8 cellular contexts compared by ENCODE assay signal in the genomic region with DNA sequence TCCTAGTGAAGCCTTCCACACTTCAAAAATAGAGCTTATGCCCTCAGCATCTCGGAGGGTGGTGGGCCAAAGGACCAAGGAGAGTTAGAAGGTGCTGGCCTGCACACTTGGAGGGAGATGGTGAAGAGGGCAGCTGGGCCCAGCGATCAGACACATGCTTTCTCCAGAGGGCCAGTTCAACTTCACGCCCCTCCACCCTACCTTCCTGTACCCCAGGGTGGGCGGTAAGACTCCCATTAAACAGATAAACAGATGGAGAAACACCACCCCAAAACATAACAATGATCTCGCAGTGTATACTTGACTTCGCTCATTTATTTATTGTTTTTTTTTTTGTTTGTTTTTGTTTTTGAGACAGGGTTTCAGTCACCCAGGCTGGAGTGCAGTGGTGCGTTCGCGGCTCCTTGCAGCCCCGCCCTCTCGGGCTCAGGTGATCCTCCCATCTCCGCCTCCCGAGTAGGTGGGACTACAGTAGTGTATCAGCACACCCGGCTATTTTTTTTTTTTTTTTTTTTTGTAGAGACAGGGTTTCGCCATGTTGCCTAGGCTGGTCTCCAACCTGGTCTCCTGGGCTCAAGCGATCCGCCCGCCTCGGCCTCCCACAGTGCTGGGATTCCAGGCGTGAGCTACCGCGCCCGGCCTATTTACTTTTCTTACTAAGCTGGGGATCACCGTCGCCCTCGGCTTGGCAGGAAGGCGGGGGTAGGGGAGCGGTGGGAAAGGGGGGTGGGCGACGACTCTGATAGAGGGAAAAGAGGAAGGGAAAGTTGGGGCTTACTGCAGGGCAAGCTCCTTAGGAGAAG. TPM values are rescaled to one million over a fixed set of nuclear protein-coding genes. Genes with fewer than 3 reads are reported as not detected.
DNase-seq lines count a peak whose midpoint lies in the region; ATAC-seq, FAIRE-seq and TF ChIP-seq lines count a peak whose summit lies in the region.

No MANE protein-coding gene starts in this region.

- CTCF ChIA-PET in HCT116 (lab: Charles Lee): interaction anchor here (0.6 to 2.7 kb wide), 7 partner anchors 9 to 280 kb away, joined by 3 to 16 read pairs (median 3); no protein-coding TSS in a partner anchor

- H4K20me1 ChIP-seq in HCT116 (ENCODE audit: insufficient read depth) (no peaks in the 10 kb centered on the region), astrocyte (ENCODE audit: insufficient read depth, low read length) (no peaks in the 10 kb centered on the region)

- H3K4me3 Mint-ChIP-seq in T-helper 2 cell treated with Interferon-gamma antibody and Interleukin-4, amounts not matched to agents 5 μg/mL and 100 μg/mL, for 36 hours: peak overlapping the region; percentile 92
- H3K4me3 Mint-ChIP-seq in astrocyte (ENCODE audit: unreplicated experiment): peak overlapping the region; percentile 92

- H3K9me3 ChIP-seq in HCT116 (ENCODE audit: control insufficient read depth in 1 of 2, insufficient read depth in 1 of 2, low read depth in 1 of 2, low read length in 2 of 2): no peaks in the 10 kb centered on the region
- no peaks in the 10 kb centered on the region for H3K9me3 ChIP-seq in astrocyte (ENCODE audit: insufficient read depth, low read depth, low read length)
- H3K9me3 ChIP-seq in iPS-20b (ENCODE audit: insufficient read depth, low read depth, low read length): no peaks in the 10 kb centered on the region

- DNase-seq in Daoy (ENCODE audit: low read depth) (peak; percentile 70), HCT116 (ENCODE audit: low read depth, low spot score) (peak; percentile 84), NCI-H1417 treated with DMSO at 0.1 percent for 48 hours (lab: John Stamatoyannopoulos, UW) (peak; percentile 17), astrocyte (ENCODE audit: low read depth) (no peak)
- DNase-seq in T-helper 2 cell treated with Interferon-gamma antibody and Interleukin-4, amounts not matched to agents 5 μg/mL and 100 μg/mL, for 36 hours (ENCODE audit: low spot score): peak; percentile 81
- peak; percentile 59 to 83 for DNase-seq in stimulated activated CD4-positive, alpha-beta T cell treated with anti-CD3 and anti-CD28 coated beads, Interleukin-12 subunit alpha, Interleukin-12 subunit beta, amount 100 ng/mL, for 24 hours (ENCODE audit: low read depth in 2 of 2)

- BruUV-seq in HCT116 (replicated peaks; lab: Mats Ljungman, UMichigan): no TSS peak

- TF ChIP-seq CTCF in HCT116 (IDR thresholded peaks at IDR 0.05 in 2 of 3, conservative IDR thresholded peaks at IDR 0.05 in 1 of 3; ENCODE audit: borderline replicate concordance in 1 of 3, insufficient read depth in 1 of 3, low read depth in 2 of 3, low read length in 2 of 3): no peak
- no peak for TF ChIP-seq CTCF in astrocyte (IDR thresholded peaks at IDR 0.05; ENCODE audit: insufficient read depth, low read depth, low read length)

- RAD21 ChIA-PET in HCT116 (lab: Charles Lee; ENCODE audit: low non-redundant PET in 1 of 2, low total read pairs in 2 of 2, uncharacterized antibody in 2 of 2, unreplicated experiment in 2 of 2): no interaction called here

- peak overlapping the region; percentile 98 for H3K4me2 ChIP-seq in HCT116 (ENCODE audit: low read length)
- peak overlapping the region; percentile 99 for H3K4me2 ChIP-seq in astrocyte (ENCODE audit: low read length)

- H3K36me3 ChIP-seq in HCT116 (ENCODE audit: control insufficient read depth in 1 of 2, insufficient read depth in 2 of 2, low read length in 2 of 2) (0 out of 4 replicates have a peak, but pooled peaks cover 0 to 10% of the 10 kb centered on the region in 2 experiments), astrocyte (ENCODE audit: insufficient read depth, low read length) (no peaks in the 10 kb centered on the region), iPS-20b (ENCODE audit: insufficient read depth, low read depth, low read length) (peaks cover 13% of the 10 kb centered on the region)

- H3K4me1 Mint-ChIP-seq in T-helper 2 cell treated with Interferon-gamma antibody and Interleukin-4, amounts not matched to agents 5 μg/mL and 100 μg/mL, for 36 hours (ENCODE audit: low read depth): peaks cover 22% of the 10 kb centered on the region
- H3K4me1 Mint-ChIP-seq in astrocyte (ENCODE audit: low read depth, unreplicated experiment): peaks cover 15% of the 10 kb centered on the region

- POLR2A ChIA-PET in HCT116 (lab: Charles Lee): interaction anchor here (1.1 to 6.1 kb wide), 4 partner anchors 9 to 28 kb away, joined by 8 to 39 read pairs (median 29); partner anchors contain the start of genes CUEDC2 and FBXL15

- TF ChIP-seq RAD21 in HCT116 (IDR thresholded peaks at IDR 0.05; ENCODE audit: low read depth): no peak

- TF ChIP-seq POLR2A in HCT116 (IDR thresholded peaks at IDR 0.05; ENCODE audit: borderline replicate concordance, extremely low read depth, insufficient read depth, insufficient read length): no peak

- H3K27me3 ChIP-seq in HCT116 (ENCODE audit: insufficient read depth, low read length): no peaks in the 10 kb centered on the region
- no peaks in the 10 kb centered on the region for H3K27me3 ChIP-seq in astrocyte (ENCODE audit: insufficient read depth, low read length)
- H3K27me3 ChIP-seq in iPS-20b (ENCODE audit: insufficient read depth, low read length): no peaks in the 10 kb centered on the region

- H3K79me2 ChIP-seq in HCT116 (ENCODE audit: insufficient read depth, low read length) (peaks cover 35% of the 10 kb centered on the region), astrocyte (ENCODE audit: insufficient read depth, low read length) (no peaks in the 10 kb centered on the region)

- H3K27ac Mint-ChIP-seq in T-helper 2 cell treated with Interferon-gamma antibody and Interleukin-4, amounts not matched to agents 5 μg/mL and 100 μg/mL, for 36 hours: peak overlapping the region; percentile 86
- peak overlapping the region; percentile 53 for H3K27ac Mint-ChIP-seq in astrocyte (ENCODE audit: unreplicated experiment)

- no peaks in the 10 kb centered on the region for H3K9me2 ChIP-seq in HCT116 (ENCODE audit: insufficient read depth)

- no peaks in the 10 kb centered on the region for H3K27me3 Mint-ChIP-seq in T-helper 2 cell treated with Interferon-gamma antibody and Interleukin-4, amounts not matched to agents 5 μg/mL and 100 μg/mL, for 36 hours (ENCODE audit: low read depth)
- H3K27me3 Mint-ChIP-seq in astrocyte (ENCODE audit: low read depth, unreplicated experiment): no peaks in the 10 kb centered on the region

- H3K9ac ChIP-seq in HCT116 (ENCODE audit: low read length): peak overlapping the region; percentile 97
- peak overlapping the region; percentile 74 for H3K9ac ChIP-seq in astrocyte (ENCODE audit: low read length)
- peak overlapping the region; percentile 93 for H3K9ac ChIP-seq in iPS-20b (ENCODE audit: low read depth, low read length)

- peak overlapping the region; percentile 98 for H3K27ac ChIP-seq in HCT116 (ENCODE audit: low read depth, low read length)
- no peak overlapping the region for H3K27ac ChIP-seq in astrocyte (ENCODE audit: low read depth, low read length)
- peak overlapping the region; percentile 16 for H3K27ac ChIP-seq in iPS-20b (ENCODE audit: low read length)

- no peaks in the 10 kb centered on the region for H3K9me3 Mint-ChIP-seq in T-helper 2 cell treated with Interferon-gamma antibody and Interleukin-4, amounts not matched to agents 5 μg/mL and 100 μg/mL, for 36 hours
- no peaks in the 10 kb centered on the region for H3K9me3 Mint-ChIP-seq in astrocyte (ENCODE audit: unreplicated experiment)

- peaks cover 9% of the 10 kb centered on the region for H3K36me3 Mint-ChIP-seq in T-helper 2 cell treated with Interferon-gamma antibody and Interleukin-4, amounts not matched to agents 5 μg/mL and 100 μg/mL, for 36 hours (ENCODE audit: low read depth)
- H3K36me3 Mint-ChIP-seq in astrocyte (ENCODE audit: low read depth, unreplicated experiment): peaks cover 2% of the 10 kb centered on the region

- H3K4me1 ChIP-seq in HCT116 (ENCODE audit: control insufficient read depth in 1 of 2, insufficient read depth in 2 of 2, low read length in 2 of 2): peaks cover 28 to 38% of the 10 kb centered on the region in 2 experiments
- peaks cover 23% of the 10 kb centered on the region for H3K4me1 ChIP-seq in astrocyte (ENCODE audit: insufficient read depth, low read length)
- peaks cover 23% of the 10 kb centered on the region for H3K4me1 ChIP-seq in iPS-20b (ENCODE audit: insufficient read depth, low read length)

- peak; percentile 71 for ATAC-seq in HCT116
- no peak for ATAC-seq in HG02938 (IDR thresholded peaks at IDR 0.05; ENCODE audit: unreplicated experiment)

- H2AFZ ChIP-seq in HCT116 (ENCODE audit: low read depth, low read length, poor library complexity, severe bottlenecking) (no peak overlapping the region), astrocyte (ENCODE audit: low read depth, low read length) (peak overlapping the region; percentile 90)

- H3K4me3 ChIP-seq in HCT116 (replicated peaks in 1 of 2; ENCODE audit: low read depth in 1 of 2, low read length in 2 of 2) (peak overlapping the region; percentile 72 to 100), astrocyte (ENCODE audit: insufficient read depth, low read depth, low read length) (peak overlapping the region; percentile 69), iPS-20b (ENCODE audit: low read length) (peak overlapping the region; percentile 89)

- intact Hi-C loops in HCT116 (cut with micrococcal nuclease): loop anchor here (1.0 to 2.0 kb wide), 3 partner anchors 17 to 55 kb away; partner anchors contain the start of genes CUEDC2 and NFKB2

- no peak for FAIRE-seq in astrocyte (lab: Jason Lieb, UNC)

TF ChIP-seq in HCT116, 20 proteins besides CTCF, POLR2A, EP300 and RAD21:
- TF ChIP-seq FOSL1 (IDR thresholded peaks at IDR 0.05; ENCODE audit: low read depth) (no peak), YY1 (IDR thresholded peaks at IDR 0.05; ENCODE audit: extremely low read depth, insufficient replicate concordance, low read depth, low read length) (peak; percentile 79), POLR2AphosphoS5 (IDR thresholded peaks at IDR 0.05; ENCODE audit: low read depth, low read length) (peak; percentile 83)

RNA-seq across cellular contexts. Expression of gene C10orf95, which starts 1.8 kb away (rescaled TPM):
- total RNA-seq in Daoy (2014; rRNA removed; shearing (Covaris generic)): not detected in 2 replicates
- total RNA-seq in HCT116 (2021; ENCODE audit: unreplicated experiment) (2.1 TPM), astrocyte (0.19 and 0.20 TPM in 2 replicates)
- polyA plus RNA-seq in HCT116 (2012): 3.8 TPM in 2 replicates

RNA-seq across cellular contexts. Expression of gene CUEDC2, which starts 17.1 kb away (rescaled TPM):
- total RNA-seq in Daoy (2014; rRNA removed; shearing (Covaris generic)): 19.5 and 30.1 TPM in 2 replicates
- total RNA-seq in HCT116 (2021; ENCODE audit: unreplicated experiment) (96.7 TPM), astrocyte (46.9 and 49.1 TPM in 2 replicates)
- polyA plus RNA-seq in HCT116 (2012): 77.0 and 106 TPM in 2 replicates

RNA-seq across cellular contexts. Expression of gene FBXL15, which starts 28.9 kb away (rescaled TPM):
- 4.9 and 8.1 TPM in 2 replicates for total RNA-seq in Daoy (2014; rRNA removed; shearing (Covaris generic))
- total RNA-seq in HCT116 (2021; ENCODE audit: unreplicated experiment) (21.1 TPM), astrocyte (8.6 and 11.0 TPM in 2 replicates)
- polyA plus RNA-seq in HCT116 (2012): 15.8 and 19.9 TPM in 2 replicates

RNA-seq across cellular contexts. Expression of gene PSD, which starts 30.9 kb away (rescaled TPM):
- total RNA-seq in Daoy (2014; rRNA removed; shearing (Covaris generic)): 0.29 TPM in 1 of 2 replicates, not detected in the other
- 9.7 TPM for total RNA-seq in HCT116 (2021; ENCODE audit: unreplicated experiment)
- polyA plus RNA-seq in HCT116 (2012): 8.5 and 8.7 TPM in 2 replicates
- total RNA-seq in astrocyte: 8.8 and 11.7 TPM in 2 replicates

RNA-seq across cellular contexts. Expression of gene ACTR1A, which starts 53.0 kb away (rescaled TPM):
- 77.7 and 79.4 TPM in 2 replicates for total RNA-seq in Daoy (2014; rRNA removed; shearing (Covaris generic))
- total RNA-seq in HCT116 (2021; ENCODE audit: unreplicated experiment) (94.2 TPM), astrocyte (145 and 155 TPM in 2 replicates)
- 57.1 and 66.3 TPM in 2 replicates for polyA plus RNA-seq in HCT116 (2012)
